Comparison of ENCODE assay signal across 8 cellular contexts in genomic region chr14:23362200-23362599, GRCh38. TPM values are rescaled to one million over a fixed set of nuclear protein-coding genes. Genes with fewer than 3 reads are reported as not detected.
A peak's percentile ranks its signal among the peaks of the same experiment; 100 is the strongest.
DNase-seq lines count a peak whose midpoint lies in the region; ATAC-seq and TF ChIP-seq lines count a peak whose summit lies in the region.
"Had no signal": no experiment of that assay in that cellular context is flagged by ENCODE, and none has a peak within 500 bp of the region (broad histone marks: within the 10 kb centered on the region; RNA-seq: fewer than 3 reads in every experiment).

No MANE protein-coding gene starts in this region.

- H3K27me3 ChIP-seq in right cardiac atrium (ENCODE audit: control insufficient read depth, insufficient read depth) (no peaks in the 10 kb centered on the region), foreskin keratinocyte (no peaks in the 10 kb centered on the region), tibial nerve (no peaks in the 10 kb centered on the region), lower lobe of right lung (ENCODE audit: low read depth) (peaks cover 29% of the 10 kb centered on the region)

- TF ChIP-seq POLR2A in tibial nerve (IDR thresholded peaks at IDR 0.05): no peak

- peaks cover 0 to 29% (median 0%) of the 10 kb centered on the region in 3 donors for H3K36me3 ChIP-seq in tibial nerve
- H3K36me3 ChIP-seq in lower lobe of right lung: peaks cover 8% of the 10 kb centered on the region

- H3K27ac ChIP-seq in right cardiac atrium (ENCODE audit: low read length) (no peak overlapping the region), foreskin keratinocyte (no peak overlapping the region), tibial nerve (peak overlapping the region in 3 of 4 donors; percentile 12 to 98 (median 85)), lower lobe of right lung (no peak overlapping the region)
- H3K27ac ChIP-seq: C4-2B had no signal

- DNase-seq in cardiac septum (ENCODE audit: low spot score): peak; percentile 17
- DNase-seq in right cardiac atrium: no peak
- no peak for DNase-seq in foreskin keratinocyte
- DNase-seq in tibial nerve (ENCODE audit: low spot score in 2 of 2): no peak
- DNase-seq in germinal center (ENCODE audit: low spot score): no peak
- DNase-seq in lower lobe of right lung: no peak
- DNase-seq: NCI-H69 had no signal

- ATAC-seq in right cardiac atrium (no peak), foreskin keratinocyte (no peak), lower lobe of right lung (no peak)

- H3K9me3 ChIP-seq in right cardiac atrium (ENCODE audit: control insufficient read depth, low read length) (no peaks in the 10 kb centered on the region), tibial nerve (no peaks in the 10 kb centered on the region), lower lobe of right lung (no peaks in the 10 kb centered on the region)

- TF ChIP-seq CTCF in foreskin keratinocyte (conservative IDR thresholded peaks at IDR 0.05) (peak; percentile 49), tibial nerve (IDR thresholded peaks at IDR 0.05) (peak in 3 of 5 experiments; percentile 10 to 30 (median 13)), lower lobe of right lung (IDR thresholded peaks at IDR 0.05) (no peak)

- intact Hi-C loops in cardiac septum (cut with DNase I): loop anchor here (10.0 kb wide), 1 partner anchor 97 kb away; no protein-coding TSS in a partner anchor
- intact Hi-C loops in right cardiac atrium (cut with DNase I): no loop called here
- intact Hi-C loops in lower lobe of right lung (cut with DNase I): no loop called here

- no peak for TF ChIP-seq EP300 in tibial nerve (IDR thresholded peaks at IDR 0.05)

- H3K4me1 ChIP-seq in right cardiac atrium (ENCODE audit: control insufficient read depth, insufficient read depth, low read length): no peaks in the 10 kb centered on the region
- peaks cover 3% of the 10 kb centered on the region for H3K4me1 ChIP-seq in foreskin keratinocyte
- H3K4me1 ChIP-seq in tibial nerve: peaks cover 0 to 87% (median 34%) of the 10 kb centered on the region in 4 donors
- peaks cover 6% of the 10 kb centered on the region for H3K4me1 ChIP-seq in lower lobe of right lung

- WGBS in right cardiac atrium: 45% methylated on average over 3 of the region's 3 CpGs
- WGBS in tibial nerve, 2 donors: 32 to 33% methylated on average over 3 of the region's 3 CpGs

- H3K4me3 ChIP-seq in right cardiac atrium (ENCODE audit: low read length) (no peak overlapping the region), tibial nerve (no peak overlapping the region), lower lobe of right lung (no peak overlapping the region)

RNA-seq across cellular contexts. Expression of gene EFS, which starts 2.8 kb away (rescaled TPM):
- total RNA-seq in cardiac septum (3.7 TPM), right cardiac atrium (10 to 100 TPM in 1 of 4 donors, 1 to 10 TPM in 3; 6.7 to 10.1 (median 7.8) TPM), foreskin keratinocyte (7.9 and 9.1 TPM in 2 replicates), tibial nerve (10 to 100 TPM; 31.4 to 38.2 (median 34.2) TPM), lower lobe of right lung (11.5 TPM)
- polyA plus RNA-seq in right cardiac atrium (6.2 TPM), foreskin keratinocyte (10.4 and 10.5 TPM in 2 replicates)

RNA-seq across cellular contexts. Expression of gene SLC22A17, which starts 9.5 kb away (rescaled TPM):
- 10.6 TPM for total RNA-seq in cardiac septum
- 10 to 100 TPM; 42.4 to 72.5 (median 55.9) TPM for total RNA-seq in right cardiac atrium
- 47.2 TPM for polyA plus RNA-seq in right cardiac atrium
- total RNA-seq in foreskin keratinocyte: 5.0 and 8.0 TPM in 2 replicates
- polyA plus RNA-seq in foreskin keratinocyte: 5.9 and 8.2 TPM in 2 replicates
- total RNA-seq in tibial nerve: 10 to 100 TPM; 55.9 to 91.0 (median 58.3) TPM
- total RNA-seq in lower lobe of right lung: 10.6 TPM

RNA-seq across cellular contexts. Expression of gene IL25, which starts 10.4 kb away (rescaled TPM):
- total RNA-seq in cardiac septum: not detected
- not detected for total RNA-seq in right cardiac atrium
- polyA plus RNA-seq in right cardiac atrium: 0.09 TPM
- total RNA-seq in foreskin keratinocyte: not detected in 2 replicates
- not detected in 2 replicates for polyA plus RNA-seq in foreskin keratinocyte
- total RNA-seq in tibial nerve: not detected
- total RNA-seq in lower lobe of right lung: not detected

RNA-seq across cellular contexts. Expression of gene CMTM5, which starts 14.6 kb away (rescaled TPM):
- total RNA-seq in cardiac septum (not detected), right cardiac atrium (1 to 10 TPM in 3 of 4 donors, under 1 TPM in 1; 0.36 to 1.4 (median 1.2) TPM), foreskin keratinocyte (not detected in 2 replicates), tibial nerve (10 to 100 TPM; 10.8 to 31.5 (median 18.3) TPM), lower lobe of right lung (1.4 TPM)
- polyA plus RNA-seq in right cardiac atrium (13.9 TPM), foreskin keratinocyte (not detected in 2 replicates)

RNA-seq across cellular contexts. Expression of gene PABPN1, which starts 40.9 kb away (rescaled TPM):
- total RNA-seq in cardiac septum: 82.9 TPM
- 10 to 100 TPM; 93.6 to 97.9 (median 96.4) TPM for total RNA-seq in right cardiac atrium
- 107 TPM for polyA plus RNA-seq in right cardiac atrium
- 81.4 and 84.3 TPM in 2 replicates for total RNA-seq in foreskin keratinocyte
- 140 and 149 TPM in 2 replicates for polyA plus RNA-seq in foreskin keratinocyte
- total RNA-seq in tibial nerve: 10 to 100 TPM; 52.1 to 80.8 (median 64.5) TPM
- 122 TPM for total RNA-seq in lower lobe of right lung

Comparison
In these comparisons a context has a peak if more than half of its experiments do, and no peak if none do; other contexts are left out.
1. H3K27ac ChIP-seq: peak in tibial nerve (3 of 4); none in right cardiac atrium (single experiment), foreskin keratinocyte (single experiment) and lower lobe of right lung (single experiment).